ENCODE assay signal across 16 cellular contexts in genomic region chr9:81589392-81589791, GRCh38.
DNase-seq lines count a peak whose midpoint lies in the region; ATAC-seq, FAIRE-seq and TF ChIP-seq lines count a peak whose summit lies in the region.
"Had no signal": no experiment of that assay in that cellular context is flagged by ENCODE, and none has a peak within 500 bp of the region (broad histone marks: within the 10 kb centered on the region; RNA-seq: fewer than 3 reads in every experiment).

No MANE protein-coding gene starts in this region.

- peak overlapping the region; percentile 40 for H3K4me3 Mint-ChIP-seq in astrocyte (ENCODE audit: unreplicated experiment)
- H3K4me3 Mint-ChIP-seq: CD14-positive monocyte had no signal

- H3K9ac ChIP-seq in astrocyte (ENCODE audit: low read length) (no peak overlapping the region), HepG2 (ENCODE audit: insufficient read depth, low read depth, low read length) (peak overlapping the region; percentile 67; the same call in 1 of the 2 replicates)

- H3K27me3 ChIP-seq in astrocyte (ENCODE audit: insufficient read depth, low read length) (no peaks in the 10 kb centered on the region), HepG2 (ENCODE audit: control insufficient read depth in 1 of 2, insufficient read depth in 2 of 2, low read length in 2 of 2) (no peaks in the 10 kb centered on the region), stomach (no peaks in the 10 kb centered on the region)

- WGBS in A549 (ENCODE audit: missing lambda C conversion rate): 85% methylated on average over 5 of the region's 5 CpGs
- 51% methylated on average over 5 of the region's 5 CpGs for whole genome bisulfite sequencing in HepG2 (ENCODE audit: low lambda C conversion rate)
- 73 to 86% (median 82%) methylated on average over 5 of the region's 5 CpGs for WGBS in stomach, 5 donors

- H3K9me3 Mint-ChIP-seq in astrocyte (ENCODE audit: unreplicated experiment): no peaks in the 10 kb centered on the region
- H3K9me3 Mint-ChIP-seq: CD14-positive monocyte had no signal

- TF ChIP-seq EP300 in A549 (IDR thresholded peaks at IDR 0.05) (no peak), HepG2 (IDR thresholded peaks at IDR 0.05; ENCODE audit: low read depth in 2 of 2, low read length in 2 of 2) (no peak), HepG2 (CRISPR knock-in tag; IDR thresholded peaks at IDR 0.05; ENCODE audit: borderline replicate concordance) (no peak), stomach (IDR thresholded peaks at IDR 0.05) (no peak)

- peak overlapping the region; percentile 75 for H3K4me2 ChIP-seq in A549
- no peak overlapping the region for H3K4me2 ChIP-seq in astrocyte (ENCODE audit: low read length)
- H3K4me2 ChIP-seq in HepG2 (ENCODE audit: low read depth, low read length): peak overlapping the region; percentile 65

- H3K9me3 ChIP-seq in A549 (no peaks in the 10 kb centered on the region), astrocyte (ENCODE audit: insufficient read depth, low read depth, low read length) (no peaks in the 10 kb centered on the region), HepG2 (ENCODE audit: low read length) (no peaks in the 10 kb centered on the region), stomach (no peaks in the 10 kb centered on the region)

- H3K4me1 Mint-ChIP-seq in astrocyte (ENCODE audit: low read depth, unreplicated experiment): peaks cover 14% of the 10 kb centered on the region

- BruUV-seq in HepG2 (replicated peaks; lab: Mats Ljungman, UMichigan): no TSS peak

- ATAC-seq in A549 (no peak), HepG2 (no peak)
- ATAC-seq: PC-3 had no signal

- FAIRE-seq in A549 (lab: Jason Lieb, UNC): no peak
- FAIRE-seq in astrocyte (lab: Jason Lieb, UNC): no peak
- no peak for FAIRE-seq in HepG2 (lab: Jason Lieb, UNC)
- no peak for FAIRE-seq in D721Med (lab: Jason Lieb, UNC)

- no peak overlapping the region for H2AFZ ChIP-seq in astrocyte (ENCODE audit: low read depth, low read length)
- H2AFZ ChIP-seq in HepG2 (ENCODE audit: low read length): no peak overlapping the region

- H3K36me3 Mint-ChIP-seq in astrocyte (ENCODE audit: low read depth, unreplicated experiment): peaks cover 21% of the 10 kb centered on the region

- H3K27me3 Mint-ChIP-seq in astrocyte (ENCODE audit: low read depth, unreplicated experiment): no peaks in the 10 kb centered on the region

- H3K79me2 ChIP-seq in astrocyte (ENCODE audit: insufficient read depth, low read length) (no peaks in the 10 kb centered on the region), HepG2 (ENCODE audit: insufficient read depth, low read length) (no peaks in the 10 kb centered on the region)

- in situ Hi-C loops in HepG2 (cut with HindIII; ENCODE audit: extremely low pct_ligation_motif_present, low pct_unique_long_range_greater_than_20kb): no loop called here

- peak overlapping the region; percentile 49 for H3K27ac Mint-ChIP-seq in astrocyte (ENCODE audit: unreplicated experiment)
- H3K27ac Mint-ChIP-seq: CD14-positive monocyte had no signal

- H3K4me3 ChIP-seq in A549: no peak overlapping the region
- H3K4me3 ChIP-seq in astrocyte (ENCODE audit: insufficient read depth, low read depth, low read length): no peak overlapping the region
- H3K4me3 ChIP-seq in HepG2 (replicated peaks in 1 of 3; ENCODE audit: insufficient read depth in 1 of 3, low read depth in 2 of 3, low read length in 3 of 3): no peak overlapping the region
- no peak overlapping the region for H3K4me3 ChIP-seq in stomach

- H4K20me1 ChIP-seq in astrocyte (ENCODE audit: insufficient read depth, low read length) (no peaks in the 10 kb centered on the region), HepG2 (ENCODE audit: insufficient read depth, low read length) (no peaks in the 10 kb centered on the region)

- TF ChIP-seq RAD21 in A549 (conservative IDR thresholded peaks at IDR 0.05 in 1 of 2, IDR thresholded peaks at IDR 0.05 in 1 of 2) (no peak), HepG2 (CRISPR knock-in tag; IDR thresholded peaks at IDR 0.05) (no peak)

- no peaks in the 10 kb centered on the region for H3K36me3 ChIP-seq in astrocyte (ENCODE audit: insufficient read depth, low read length)
- H3K36me3 ChIP-seq in HepG2 (replicated peaks in 1 of 2; ENCODE audit: control insufficient read depth in 1 of 2, insufficient read depth in 2 of 2, low read length in 2 of 2): peaks cover 12 to 62% of the 10 kb centered on the region in 2 experiments
- H3K36me3 ChIP-seq in stomach: peaks cover 19 to 78% (median 70%) of the 10 kb centered on the region in 4 donors

- intact Hi-C loops in HepG2 (cut with micrococcal nuclease; ENCODE audit: unreplicated experiment) (loop anchor here (2.0 to 5.0 kb wide), 3 partner anchors 21 to 67 kb away; no protein-coding TSS in a partner anchor), stomach (cut with DNase I; ENCODE audit: low total_unique reads) (no loop called here)

- DNase-seq in A549 (ENCODE audit: low read depth in 1 of 2, low spot score in 1 of 2) (no peak), astrocyte (ENCODE audit: low read depth) (no peak), HepG2 (ENCODE audit: low spot score) (no peak), stomach (no peak), A172 (ENCODE audit: low spot score) (no peak), NCI-H187 (lab: John Stamatoyannopoulos, UW) (no peak), MV-4-11 (lab: John Stamatoyannopoulos, UW) (no peak), D721Med (ENCODE audit: insufficient read length, low spot score) (no peak)
- DNase-seq: 8988T, H7, NCI-H1436 treated with DMSO at 0.1 percent for 48 hours, NCI-H2081 treated with DMSO at 0.1 percent for 48 hours, NCI-H226, NCI-H526 treated with DMSO at 0.1 percent for 48 hours, PC-3 had no signal

- TF ChIP-seq CTCF in A549 (IDR thresholded peaks at IDR 0.05) (no peak), astrocyte (IDR thresholded peaks at IDR 0.05; ENCODE audit: insufficient read depth, low read depth, low read length) (no peak), HepG2 (CRISPR knock-in tag; IDR thresholded peaks at IDR 0.05) (no peak), stomach (IDR thresholded peaks at IDR 0.05) (no peak), D721Med (IDR thresholded peaks at IDR 0.05; ENCODE audit: insufficient read depth, missing control alignments) (no peak)

- peaks cover 48% of the 10 kb centered on the region for H3K4me1 ChIP-seq in A549
- peaks cover 16% of the 10 kb centered on the region for H3K4me1 ChIP-seq in astrocyte (ENCODE audit: insufficient read depth, low read length)
- peaks cover 95% of the 10 kb centered on the region for H3K4me1 ChIP-seq in HepG2 (ENCODE audit: insufficient read depth, low read length)
- peaks cover 14 to 57% (median 35%) of the 10 kb centered on the region in 4 donors for H3K4me1 ChIP-seq in stomach

- TF ChIP-seq POLR2A in A549 (IDR thresholded peaks at IDR 0.05; ENCODE audit: low read length): no peak
- TF ChIP-seq POLR2A in HepG2 (IDR thresholded peaks at IDR 0.05; ENCODE audit: insufficient read depth in 1 of 2, low read depth in 2 of 2, low read length in 2 of 2): no peak
- TF ChIP-seq POLR2A in stomach (IDR thresholded peaks at IDR 0.05): no peak

- CTCF ChIA-PET in A549 (lab: Yijun Ruan, JAX) (interaction anchor here (1.1 to 1.3 kb wide), 2 partner anchors 36 to 1372 kb away, joined by 3 to 4 read pairs; no protein-coding TSS in a partner anchor), HepG2 (lab: Yijun Ruan, JAX; ENCODE audit: low intra/inter-chr PET ratio, low total read pairs) (no interaction called here)

- H3K27ac ChIP-seq in A549 (peak overlapping the region; percentile 83 to 90), astrocyte (ENCODE audit: low read depth, low read length) (no peak overlapping the region), HepG2 (ENCODE audit: extremely low read length, insufficient read depth, low read length) (peak overlapping the region; percentile 99), stomach (peak overlapping the region in 3 of 5 donors; percentile 76 to 81 (median 79))

- POLR2A ChIA-PET in A549 (lab: Yijun Ruan, JAX) (no interaction called here), HepG2 (lab: Yijun Ruan, JAX) (interaction anchor here (1.8 to 2.8 kb wide), 7 partner anchors 12 to 97 kb away, joined by 5 to 37 read pairs (median 14); no protein-coding TSS in a partner anchor)

TF ChIP-seq in A549, 52 proteins besides CTCF, POLR2A, EP300 and RAD21 (continues in another document):
- TF ChIP-seq RNF2 (IDR thresholded peaks at IDR 0.05; ENCODE audit: borderline replicate concordance, low read depth) (no peak), KDM5A (IDR thresholded peaks at IDR 0.05) (no peak)
- TF ChIP-seq, protein P1, sequence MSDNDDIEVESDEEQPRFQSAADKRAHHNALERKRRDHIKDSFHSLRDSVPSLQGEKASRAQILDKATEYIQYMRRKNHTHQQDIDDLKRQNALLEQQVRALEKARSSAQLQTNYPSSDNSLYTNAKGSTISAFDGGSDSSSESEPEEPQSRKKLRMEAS (IDR thresholded peaks at IDR 0.05): no peak
- TF ChIP-seq, protein P2, sequence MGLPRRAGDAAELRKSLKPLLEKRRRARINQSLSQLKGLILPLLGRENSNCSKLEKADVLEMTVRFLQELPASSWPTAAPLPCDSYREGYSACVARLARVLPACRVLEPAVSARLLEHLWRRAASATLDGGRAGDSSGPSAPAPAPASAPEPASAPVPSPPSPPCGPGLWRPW (IDR thresholded peaks at IDR 0.05): no peak

TF ChIP-seq in HepG2, 621 proteins besides CTCF, POLR2A, EP300 and RAD21 (continues in another document):
- TF ChIP-seq MYC (CRISPR knock-in tag; IDR thresholded peaks at IDR 0.05; ENCODE audit: borderline replicate concordance) (0 out of 2 replicates have a peak, but pooled peaks have one; percentile 11), RXRA (CRISPR knock-in tag; IDR thresholded peaks at IDR 0.05) (no peak), HMG20B (CRISPR knock-in tag; conservative IDR thresholded peaks at IDR 0.05) (no peak), HIVEP1 (CRISPR knock-in tag; IDR thresholded peaks at IDR 0.05) (no peak), ZMYM3 (CRISPR knock-in tag; IDR thresholded peaks at IDR 0.05) (peak; percentile 95), KMT2A (CRISPR knock-in tag; IDR thresholded peaks at IDR 0.05) (no peak), RCOR2 (CRISPR knock-in tag; IDR thresholded peaks at IDR 0.05) (peak; percentile 69; the same call in 1 of the 2 replicates), KLF9 (CRISPR knock-in tag; IDR thresholded peaks at IDR 0.05; ENCODE audit: low read depth) (no peak), ZNF598 (CRISPR knock-in tag; IDR thresholded peaks at IDR 0.05; ENCODE audit: borderline replicate concordance) (no peak)
- TF ChIP-seq, protein P3, sequence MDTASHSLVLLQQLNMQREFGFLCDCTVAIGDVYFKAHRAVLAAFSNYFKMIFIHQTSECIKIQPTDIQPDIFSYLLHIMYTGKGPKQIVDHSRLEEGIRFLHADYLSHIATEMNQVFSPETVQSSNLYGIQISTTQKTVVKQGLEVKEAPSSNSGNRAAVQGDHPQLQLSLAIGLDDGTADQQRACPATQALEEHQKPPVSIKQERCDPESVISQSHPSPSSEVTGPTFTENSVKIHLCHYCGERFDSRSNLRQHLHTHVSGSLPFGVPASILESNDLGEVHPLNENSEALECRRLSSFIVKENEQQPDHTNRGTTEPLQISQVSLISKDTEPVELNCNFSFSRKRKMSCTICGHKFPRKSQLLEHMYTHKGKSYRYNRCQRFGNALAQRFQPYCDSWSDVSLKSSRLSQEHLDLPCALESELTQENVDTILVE (CRISPR knock-in tag; IDR thresholded peaks at IDR 0.05): no peak

Comparison
In these comparisons a context has a peak if more than half of its experiments do, and no peak if none do; other contexts are left out.
1. Of the 38 proteins assayed by ChIP-seq in both HepG2 and A549: peak only in HepG2: KDM1A and MYC; only in A549: none; in both: none; in neither: 36.